In genomic region chr3:165803471-165803870, GRCh38 we compare ENCODE assay signal across 2 cellular contexts.
A peak's percentile ranks its signal among the peaks of the same experiment; 100 is the strongest.
TF ChIP-seq lines count a peak whose summit lies in the region.

No MANE protein-coding gene starts in this region.

TF ChIP-seq in liver, 16 proteins besides CTCF, POLR2A, EP300 and RAD21 (continued from another document):
- TF ChIP-seq REST (IDR thresholded peaks at IDR 0.05) (no peak), FOXA2 (IDR thresholded peaks at IDR 0.05) (peak; percentile 71), HNF4A (conservative IDR thresholded peaks at IDR 0.05) (peak; percentile 28 to 47), RXRA (IDR thresholded peaks at IDR 0.05) (peak; percentile 12 to 49), ZBTB33 (IDR thresholded peaks at IDR 0.05) (no peak), SP1 (IDR thresholded peaks at IDR 0.05) (no peak), EGR1 (IDR thresholded peaks at IDR 0.05; ENCODE audit: low read depth in 2 of 2) (no peak), MAX (IDR thresholded peaks at IDR 0.05) (no peak), HNF4G (IDR thresholded peaks at IDR 0.05) (no peak), JUND (IDR thresholded peaks at IDR 0.05) (no peak), TAF1 (conservative IDR thresholded peaks at IDR 0.05) (no peak), NR2F2 (IDR thresholded peaks at IDR 0.05) (peak; percentile 21), ATF3 (IDR thresholded peaks at IDR 0.05) (no peak), FOXA1 (IDR thresholded peaks at IDR 0.05) (peak; percentile 16)
TF ChIP-seq in liver: peak in this region for 6.

TF ChIP-seq in HepG2, 621 proteins besides CTCF, POLR2A, EP300 and RAD21 (continued from another document):
- TF ChIP-seq ZNF281 (CRISPR knock-in tag; IDR thresholded peaks at IDR 0.05; ENCODE audit: borderline replicate concordance), result no peak
- no peak for TF ChIP-seq ZNF713 (CRISPR knock-in tag; IDR thresholded peaks at IDR 0.05)
- no peak for TF ChIP-seq ZNF3 (CRISPR knock-in tag; IDR thresholded peaks at IDR 0.05)
- TF ChIP-seq E2F2 (CRISPR knock-in tag; IDR thresholded peaks at IDR 0.05; ENCODE audit: borderline replicate concordance), result no peak
- TF ChIP-seq ZNF17 (CRISPR knock-in tag; IDR thresholded peaks at IDR 0.05), result no peak
- no peak for TF ChIP-seq ZNF572 (CRISPR knock-in tag; IDR thresholded peaks at IDR 0.05)
- no peak for TF ChIP-seq FOXP1 (IDR thresholded peaks at IDR 0.05)
- no peak for TF ChIP-seq FOXP1 (CRISPR knock-in tag; IDR thresholded peaks at IDR 0.05)
